33 cellular contexts compared by ENCODE assay signal in genomic region chr1:228940526-228940925, GRCh38.
"Had no signal": no experiment of that assay in that cellular context is flagged by ENCODE, and none has a peak within 500 bp of the region (broad histone marks: within the 10 kb centered on the region; RNA-seq: fewer than 3 reads in every experiment).

No MANE protein-coding gene starts in this region.

- H3K36me3 Mint-ChIP-seq: activated naive CD8-positive, alpha-beta T cell treated with anti-CD3 and anti-CD28 coated beads for 36 hours had no signal

- ATAC-seq: activated CD8-positive, alpha-beta T cell treated with anti-CD3 and anti-CD28 coated beads, Interleukin-2, amount 10 ng/mL, durations not matched to agents 7 days and 5 days; PC-3 had no signal

- H3K27ac Mint-ChIP-seq: activated naive CD8-positive, alpha-beta T cell treated with anti-CD3 and anti-CD28 coated beads for 36 hours; T-helper 1 cell treated with Interleukin-12 subunit alpha and Interleukin-12 subunit beta and Interleukin-4 antibody, amounts not matched to agents 30 μg/mL and 1 μg/mL, for 36 hours; T-helper 2 cell treated with Interferon-gamma antibody and Interleukin-4, amounts not matched to agents 5 μg/mL and 100 μg/mL, for 36 hours had no signal

- H3K27me3 Mint-ChIP-seq: activated CD4-positive, alpha-beta T cell treated with anti-CD3 and anti-CD28 coated beads, Interleukin-2, amount 10 ng/mL, durations not matched to agents 7 days and 5 days; activated naive CD8-positive, alpha-beta T cell treated with anti-CD3 and anti-CD28 coated beads for 36 hours had no signal

- FAIRE-seq: TTC549 had no signal

- H3K27me3 ChIP-seq: brain microvascular endothelial cell, Peyer's patch, SJSA1 had no signal

- H3K9me3 ChIP-seq: SJSA1, SK-N-SH had no signal

- H3K4me2 ChIP-seq: SK-N-SH had no signal

- H3K27ac ChIP-seq: brain microvascular endothelial cell, Peyer's patch, SJSA1 had no signal

- H3K4me3 ChIP-seq: Peyer's patch, SJSA1 had no signal

- H3K9ac ChIP-seq: SK-N-SH had no signal

- H3K4me3 Mint-ChIP-seq: activated CD4-positive, alpha-beta T cell treated with anti-CD3 and anti-CD28 coated beads, Interleukin-2, amount 10 ng/mL, durations not matched to agents 7 days and 5 days; activated CD8-positive, alpha-beta T cell treated with anti-CD3 and anti-CD28 coated beads, Interleukin-2, amount 10 ng/mL, durations not matched to agents 7 days and 5 days; activated naive CD8-positive, alpha-beta T cell treated with anti-CD3 and anti-CD28 coated beads for 36 hours; T-helper 1 cell treated with Interleukin-12 subunit alpha and Interleukin-12 subunit beta and Interleukin-4 antibody, amounts not matched to agents 30 μg/mL and 1 μg/mL, for 36 hours; T-helper 2 cell treated with Interferon-gamma antibody and Interleukin-4, amounts not matched to agents 5 μg/mL and 100 μg/mL, for 36 hours had no signal

- H3K9me3 Mint-ChIP-seq: activated CD4-positive, alpha-beta T cell treated with anti-CD3 and anti-CD28 coated beads, Interleukin-2, amount 10 ng/mL, durations not matched to agents 7 days and 5 days; activated naive CD8-positive, alpha-beta T cell treated with anti-CD3 and anti-CD28 coated beads for 36 hours; T-helper 1 cell treated with Interleukin-12 subunit alpha and Interleukin-12 subunit beta and Interleukin-4 antibody, amounts not matched to agents 30 μg/mL and 1 μg/mL, for 36 hours; T-helper 2 cell treated with Interferon-gamma antibody and Interleukin-4, amounts not matched to agents 5 μg/mL and 100 μg/mL, for 36 hours had no signal

- DNase-seq: activated CD4-positive, alpha-beta T cell treated with anti-CD3 and anti-CD28 coated beads, Interleukin-2, amount 10 ng/mL, durations not matched to agents 7 days and 5 days; activated CD4-positive, alpha-beta T cell treated with anti-CD3 and anti-CD28 coated beads, Interleukin-2, amount 50 U/mL, for 48 hours; activated CD8-positive, alpha-beta memory T cell treated with anti-CD3 and anti-CD28 coated beads, Interleukin-2, amount 50 U/mL, for 4 hours; activated CD8-positive, alpha-beta T cell treated with anti-CD3 and anti-CD28 coated beads, Interleukin-2, amount 10 ng/mL, durations not matched to agents 7 days and 5 days; activated effector memory CD4-positive, alpha-beta T cell treated with Interleukin-2 at 50 U/mL for 16 hours; activated naive CD4-positive, alpha-beta T cell; activated naive CD4-positive, alpha-beta T cell treated with anti-CD3 and anti-CD28 coated beads, Interleukin-2, amount 50 U/mL, for 16 hours; activated naive CD8-positive, alpha-beta T cell treated with anti-CD3 and anti-CD28 coated beads for 36 hours; activated T-cell treated with anti-CD3 and anti-CD28 coated beads, Interleukin-2, amount 50 U/mL, for 48 hours; amniotic stem cell; aorta; brain microvascular endothelial cell; Karpas-422; KBM-7; NCI-H1105; NCI-H1417 treated with DMSO at 0.1 percent for 48 hours; NCI-H187 treated with DMSO at 0.1 percent for 48 hours; NCI-H2081; NCI-H2171 treated with DMSO at 0.1 percent for 48 hours; NCI-H2227 treated with DMSO at 0.1 percent for 48 hours; NCI-H446; NCI-H510A treated with DMSO at 0.1 percent for 48 hours; NCI-H69; NCI-H82; Peyer's patch; RPMI8226; SHP77 treated with DMSO at 0.1 percent for 48 hours; SK-N-SH had no signal

- H3K36me3 ChIP-seq: brain microvascular endothelial cell, Peyer's patch, SJSA1 had no signal
